1 cellular context compared by ENCODE assay signal in the genomic region with DNA sequence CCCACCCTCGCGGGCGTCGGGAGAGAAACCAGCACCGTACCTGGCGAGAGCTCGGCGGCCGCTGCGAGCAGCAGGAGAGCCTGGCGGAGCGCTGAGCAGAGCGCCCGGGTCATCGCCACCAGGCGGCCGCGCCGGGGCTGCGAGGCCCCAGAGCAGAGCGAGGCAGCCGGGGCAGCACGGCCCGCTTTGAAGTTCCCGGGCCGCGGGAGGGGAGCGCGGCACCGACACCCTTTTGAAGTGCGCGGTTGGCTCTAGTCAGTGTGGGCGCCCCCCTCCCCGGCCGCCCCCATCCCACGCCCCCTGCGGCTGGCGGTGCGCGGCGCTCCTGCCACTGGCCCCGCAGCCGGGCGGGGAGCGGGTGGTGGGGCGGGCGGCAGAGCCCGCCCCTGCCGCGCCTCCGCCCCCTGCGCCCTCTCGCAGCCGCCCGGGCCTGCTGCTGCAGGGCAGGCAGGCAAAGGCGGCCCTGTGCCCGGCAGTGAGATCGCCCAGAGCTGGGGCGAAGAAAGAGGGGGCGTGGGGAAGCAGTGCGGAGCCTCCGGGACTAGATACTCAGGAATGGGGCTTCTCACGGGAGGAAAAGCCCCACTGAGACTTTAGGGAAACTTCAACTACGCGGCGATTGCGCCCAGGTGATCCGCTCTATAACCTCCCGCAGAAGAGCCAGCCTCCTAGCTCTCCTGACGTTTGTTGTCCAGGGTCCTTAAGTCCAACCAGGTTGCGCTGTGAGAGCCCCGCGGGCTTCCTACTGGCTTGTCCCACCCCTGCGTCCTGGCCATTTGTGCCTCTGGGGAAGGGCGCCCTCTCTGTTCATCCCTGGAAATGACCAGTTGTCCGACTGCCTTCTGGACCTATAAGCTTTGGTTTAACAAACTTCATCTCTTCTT.
TF ChIP-seq lines count a peak whose summit lies in the region.

Gene ACVR1C (minus strand): TSS at position 333 of the 884 bp plus-strand sequence. CDS start 220 bp downstream, at position 113.

TF ChIP-seq in HepG2, 621 proteins besides CTCF, POLR2A, EP300 and RAD21 (continued from another document and continues in another):
- no peak for TF ChIP-seq ZBTB25 (CRISPR knock-in tag; IDR thresholded peaks at IDR 0.05)
- TF ChIP-seq, protein P1, sequence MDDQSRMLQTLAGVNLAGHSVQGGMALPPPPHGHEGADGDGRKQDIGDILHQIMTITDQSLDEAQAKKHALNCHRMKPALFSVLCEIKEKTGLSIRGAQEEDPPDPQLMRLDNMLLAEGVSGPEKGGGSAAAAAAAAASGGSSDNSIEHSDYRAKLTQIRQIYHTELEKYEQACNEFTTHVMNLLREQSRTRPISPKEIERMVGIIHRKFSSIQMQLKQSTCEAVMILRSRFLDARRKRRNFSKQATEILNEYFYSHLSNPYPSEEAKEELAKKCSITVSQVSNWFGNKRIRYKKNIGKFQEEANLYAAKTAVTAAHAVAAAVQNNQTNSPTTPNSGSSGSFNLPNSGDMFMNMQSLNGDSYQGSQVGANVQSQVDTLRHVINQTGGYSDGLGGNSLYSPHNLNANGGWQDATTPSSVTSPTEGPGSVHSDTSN (CRISPR knock-in tag; IDR thresholded peaks at IDR 0.05; ENCODE audit: borderline replicate concordance): no peak
- no peak for TF ChIP-seq TSC22D2 (CRISPR knock-in tag; IDR thresholded peaks at IDR 0.05; ENCODE audit: borderline replicate concordance)
- TF ChIP-seq POGZ (CRISPR knock-in tag; IDR thresholded peaks at IDR 0.05): peak; percentile 25; the same call in 1 of the 2 replicates
- no peak for TF ChIP-seq MLLT10 (CRISPR knock-in tag; IDR thresholded peaks at IDR 0.05)
- TF ChIP-seq ZFP82 (CRISPR knock-in tag; IDR thresholded peaks at IDR 0.05; ENCODE audit: borderline replicate concordance): no peak
- no peak; the same call in 1 of the 2 replicates for TF ChIP-seq CENPT (CRISPR knock-in tag; IDR thresholded peaks at IDR 0.05; ENCODE audit: low read depth)
- no peak for TF ChIP-seq NRL (CRISPR knock-in tag; IDR thresholded peaks at IDR 0.05; ENCODE audit: borderline replicate concordance)
- peak; percentile 91 for TF ChIP-seq ARNT2 (CRISPR knock-in tag; IDR thresholded peaks at IDR 0.05; ENCODE audit: low read depth)
- TF ChIP-seq ZNF709 (CRISPR knock-in tag; IDR thresholded peaks at IDR 0.05): no peak
- no peak for TF ChIP-seq CHD4 (IDR thresholded peaks at IDR 0.05; ENCODE audit: borderline replicate concordance, low read length)
- no peak for TF ChIP-seq ZNF431 (CRISPR knock-in tag; IDR thresholded peaks at IDR 0.05; ENCODE audit: borderline replicate concordance, low read depth)
- TF ChIP-seq, protein P2, sequence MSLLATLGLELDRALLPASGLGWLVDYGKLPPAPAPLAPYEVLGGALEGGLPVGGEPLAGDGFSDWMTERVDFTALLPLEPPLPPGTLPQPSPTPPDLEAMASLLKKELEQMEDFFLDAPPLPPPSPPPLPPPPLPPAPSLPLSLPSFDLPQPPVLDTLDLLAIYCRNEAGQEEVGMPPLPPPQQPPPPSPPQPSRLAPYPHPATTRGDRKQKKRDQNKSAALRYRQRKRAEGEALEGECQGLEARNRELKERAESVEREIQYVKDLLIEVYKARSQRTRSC (CRISPR knock-in tag; IDR thresholded peaks at IDR 0.05; ENCODE audit: low read depth): no peak
- no peak for TF ChIP-seq ZNF180 (CRISPR knock-in tag; IDR thresholded peaks at IDR 0.05; ENCODE audit: borderline replicate concordance, low read depth)
- 0 out of 2 replicates have a peak, but pooled peaks have one; percentile 26 for TF ChIP-seq ZSCAN30 (CRISPR knock-in tag; IDR thresholded peaks at IDR 0.05)
- 0 out of 2 replicates have a peak, but pooled peaks have one; percentile 21 for TF ChIP-seq FOXP4 (CRISPR knock-in tag; IDR thresholded peaks at IDR 0.05)
- no peak for TF ChIP-seq PPARG (CRISPR knock-in tag; conservative IDR thresholded peaks at IDR 0.05)
- no peak for TF ChIP-seq ZNF879 (CRISPR knock-in tag; IDR thresholded peaks at IDR 0.05)
- TF ChIP-seq ZNF660 (CRISPR knock-in tag; IDR thresholded peaks at IDR 0.05; ENCODE audit: borderline replicate concordance, low read depth): no peak
- no peak for TF ChIP-seq NFKBIZ (CRISPR knock-in tag; IDR thresholded peaks at IDR 0.05)
- TF ChIP-seq, protein P3, sequence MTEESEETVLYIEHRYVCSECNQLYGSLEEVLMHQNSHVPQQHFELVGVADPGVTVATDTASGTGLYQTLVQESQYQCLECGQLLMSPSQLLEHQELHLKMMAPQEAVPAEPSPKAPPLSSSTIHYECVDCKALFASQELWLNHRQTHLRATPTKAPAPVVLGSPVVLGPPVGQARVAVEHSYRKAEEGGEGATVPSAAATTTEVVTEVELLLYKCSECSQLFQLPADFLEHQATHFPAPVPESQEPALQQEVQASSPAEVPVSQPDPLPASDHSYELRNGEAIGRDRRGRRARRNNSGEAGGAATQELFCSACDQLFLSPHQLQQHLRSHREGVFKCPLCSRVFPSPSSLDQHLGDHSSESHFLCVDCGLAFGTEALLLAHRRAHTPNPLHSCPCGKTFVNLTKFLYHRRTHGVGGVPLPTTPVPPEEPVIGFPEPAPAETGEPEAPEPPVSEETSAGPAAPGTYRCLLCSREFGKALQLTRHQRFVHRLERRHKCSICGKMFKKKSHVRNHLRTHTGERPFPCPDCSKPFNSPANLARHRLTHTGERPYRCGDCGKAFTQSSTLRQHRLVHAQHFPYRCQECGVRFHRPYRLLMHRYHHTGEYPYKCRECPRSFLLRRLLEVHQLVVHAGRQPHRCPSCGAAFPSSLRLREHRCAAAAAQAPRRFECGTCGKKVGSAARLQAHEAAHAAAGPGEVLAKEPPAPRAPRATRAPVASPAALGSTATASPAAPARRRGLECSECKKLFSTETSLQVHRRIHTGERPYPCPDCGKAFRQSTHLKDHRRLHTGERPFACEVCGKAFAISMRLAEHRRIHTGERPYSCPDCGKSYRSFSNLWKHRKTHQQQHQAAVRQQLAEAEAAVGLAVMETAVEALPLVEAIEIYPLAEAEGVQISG (CRISPR knock-in tag; IDR thresholded peaks at IDR 0.05): no peak; the same call in 1 of the 2 replicates
- TF ChIP-seq, protein P4, sequence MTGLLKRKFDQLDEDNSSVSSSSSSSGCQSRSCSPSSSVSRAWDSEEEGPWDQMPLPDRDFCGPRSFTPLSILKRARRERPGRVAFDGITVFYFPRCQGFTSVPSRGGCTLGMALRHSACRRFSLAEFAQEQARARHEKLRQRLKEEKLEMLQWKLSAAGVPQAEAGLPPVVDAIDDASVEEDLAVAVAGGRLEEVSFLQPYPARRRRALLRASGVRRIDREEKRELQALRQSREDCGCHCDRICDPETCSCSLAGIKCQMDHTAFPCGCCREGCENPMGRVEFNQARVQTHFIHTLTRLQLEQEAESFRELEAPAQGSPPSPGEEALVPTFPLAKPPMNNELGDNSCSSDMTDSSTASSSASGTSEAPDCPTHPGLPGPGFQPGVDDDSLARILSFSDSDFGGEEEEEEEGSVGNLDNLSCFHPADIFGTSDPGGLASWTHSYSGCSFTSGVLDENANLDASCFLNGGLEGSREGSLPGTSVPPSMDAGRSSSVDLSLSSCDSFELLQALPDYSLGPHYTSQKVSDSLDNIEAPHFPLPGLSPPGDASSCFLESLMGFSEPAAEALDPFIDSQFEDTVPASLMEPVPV (CRISPR knock-in tag; IDR thresholded peaks at IDR 0.05): no peak
- TF ChIP-seq, protein P5, sequence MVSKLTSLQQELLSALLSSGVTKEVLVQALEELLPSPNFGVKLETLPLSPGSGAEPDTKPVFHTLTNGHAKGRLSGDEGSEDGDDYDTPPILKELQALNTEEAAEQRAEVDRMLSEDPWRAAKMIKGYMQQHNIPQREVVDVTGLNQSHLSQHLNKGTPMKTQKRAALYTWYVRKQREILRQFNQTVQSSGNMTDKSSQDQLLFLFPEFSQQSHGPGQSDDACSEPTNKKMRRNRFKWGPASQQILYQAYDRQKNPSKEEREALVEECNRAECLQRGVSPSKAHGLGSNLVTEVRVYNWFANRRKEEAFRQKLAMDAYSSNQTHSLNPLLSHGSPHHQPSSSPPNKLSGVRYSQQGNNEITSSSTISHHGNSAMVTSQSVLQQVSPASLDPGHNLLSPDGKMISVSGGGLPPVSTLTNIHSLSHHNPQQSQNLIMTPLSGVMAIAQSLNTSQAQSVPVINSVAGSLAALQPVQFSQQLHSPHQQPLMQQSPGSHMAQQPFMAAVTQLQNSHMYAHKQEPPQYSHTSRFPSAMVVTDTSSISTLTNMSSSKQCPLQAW (CRISPR knock-in tag; IDR thresholded peaks at IDR 0.05): no peak
- no peak for TF ChIP-seq ZNF17 (CRISPR knock-in tag; IDR thresholded peaks at IDR 0.05)
- TF ChIP-seq HMGXB4 (CRISPR knock-in tag; IDR thresholded peaks at IDR 0.05; ENCODE audit: borderline replicate concordance in 1 of 2, low read depth in 1 of 2): peak; percentile 60 to 82; a peak in 3 of 4 replicates
- TF ChIP-seq ZNF451 (CRISPR knock-in tag; IDR thresholded peaks at IDR 0.05): no peak
- no peak for TF ChIP-seq JUNB (CRISPR knock-in tag; IDR thresholded peaks at IDR 0.05; ENCODE audit: borderline replicate concordance)
- TF ChIP-seq ZNF326 (CRISPR knock-in tag; IDR thresholded peaks at IDR 0.05; ENCODE audit: borderline replicate concordance): no peak
- TF ChIP-seq MEF2D (CRISPR knock-in tag; IDR thresholded peaks at IDR 0.05): no peak
- no peak for TF ChIP-seq THYN1 (CRISPR knock-in tag; IDR thresholded peaks at IDR 0.05; ENCODE audit: borderline replicate concordance, low read depth)
- no peak for TF ChIP-seq NFE2L2 (IDR thresholded peaks at IDR 0.05; ENCODE audit: low read length)
- TF ChIP-seq, protein P6, sequence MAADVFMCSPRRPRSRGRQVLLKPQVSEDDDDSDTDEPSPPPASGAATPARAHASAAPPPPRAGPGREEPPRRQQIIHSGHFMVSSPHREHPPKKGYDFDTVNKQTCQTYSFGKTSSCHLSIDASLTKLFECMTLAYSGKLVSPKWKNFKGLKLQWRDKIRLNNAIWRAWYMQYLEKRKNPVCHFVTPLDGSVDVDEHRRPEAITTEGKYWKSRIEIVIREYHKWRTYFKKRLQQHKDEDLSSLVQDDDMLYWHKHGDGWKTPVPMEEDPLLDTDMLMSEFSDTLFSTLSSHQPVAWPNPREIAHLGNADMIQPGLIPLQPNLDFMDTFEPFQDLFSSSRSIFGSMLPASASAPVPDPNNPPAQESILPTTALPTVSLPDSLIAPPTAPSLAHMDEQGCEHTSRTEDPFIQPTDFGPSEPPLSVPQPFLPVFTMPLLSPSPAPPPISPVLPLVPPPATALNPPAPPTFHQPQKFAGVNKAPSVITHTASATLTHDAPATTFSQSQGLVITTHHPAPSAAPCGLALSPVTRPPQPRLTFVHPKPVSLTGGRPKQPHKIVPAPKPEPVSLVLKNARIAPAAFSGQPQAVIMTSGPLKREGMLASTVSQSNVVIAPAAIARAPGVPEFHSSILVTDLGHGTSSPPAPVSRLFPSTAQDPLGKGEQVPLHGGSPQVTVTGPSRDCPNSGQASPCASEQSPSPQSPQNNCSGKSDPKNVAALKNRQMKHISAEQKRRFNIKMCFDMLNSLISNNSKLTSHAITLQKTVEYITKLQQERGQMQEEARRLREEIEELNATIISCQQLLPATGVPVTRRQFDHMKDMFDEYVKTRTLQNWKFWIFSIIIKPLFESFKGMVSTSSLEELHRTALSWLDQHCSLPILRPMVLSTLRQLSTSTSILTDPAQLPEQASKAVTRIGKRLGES (CRISPR knock-in tag; IDR thresholded peaks at IDR 0.05; ENCODE audit: borderline replicate concordance): no peak
- peak; percentile 67 for TF ChIP-seq ZMYM4 (CRISPR knock-in tag; IDR thresholded peaks at IDR 0.05)
- TF ChIP-seq THRA (CRISPR knock-in tag; IDR thresholded peaks at IDR 0.05; ENCODE audit: borderline replicate concordance): 0 out of 2 replicates have a peak, but pooled peaks have one; percentile 42
